In genomic region chr17:76452646-76453430, GRCh38 we compare ENCODE assay signal across 8 cellular contexts. TPM values are rescaled to one million over a fixed set of nuclear protein-coding genes. Genes with fewer than 3 reads are reported as not detected.
DNase-seq lines count a peak whose midpoint lies in the region; ATAC-seq, FAIRE-seq and TF ChIP-seq lines count a peak whose summit lies in the region.

UBE2O (minus strand) TSS chr17:76453152; CDS start chr17:76453141, 11 bp downstream.

- H3K36me3 ChIP-seq in WERI-Rb-1 (peaks cover 9% of the 10 kb centered on the region), mammary epithelial cell (ENCODE audit: insufficient read depth, low read length) (no peaks in the 10 kb centered on the region)

- peak within 1 kb of the TSS; percentile 74 for H3K9ac ChIP-seq in mammary epithelial cell (ENCODE audit: insufficient read depth, low read length)

- DNase-seq in A549 (ENCODE audit: low read depth in 1 of 2, low spot score in 1 of 2) (peak; percentile 94 to 96), NCI-H2171 (lab: John Stamatoyannopoulos, UW) (peak; percentile 87), WERI-Rb-1 (peak; percentile 97), mammary epithelial cell (peak; percentile 76), iris pigment epithelial cell (ENCODE audit: low read depth) (peak; percentile 86)
- DNase-seq in stimulated activated CD4-positive, alpha-beta T cell treated with anti-CD3 and anti-CD28 coated beads, Interleukin-12 subunit alpha, Interleukin-12 subunit beta, amount 100 ng/mL, for 24 hours (ENCODE audit: low read depth in 2 of 2), result peak; percentile 80 to 88

- intact Hi-C loops in mammary epithelial cell (cut with micrococcal nuclease), result no loop called here

- peaks cover 51% of the 10 kb centered on the region for H3K79me2 ChIP-seq in mammary epithelial cell (ENCODE audit: insufficient read depth, low read length)

- no peak for TF ChIP-seq EP300 in A549 (IDR thresholded peaks at IDR 0.05)

- CTCF ChIA-PET in A549 (lab: Yijun Ruan, JAX) (interaction anchor here (0.8 to 41.7 kb wide), 15 partner anchors 8 to 135 kb away, joined by 3 to 1994 read pairs (median 4); partner anchors contain the start of genes AANAT, PRPSAP1, RHBDF2 and SPHK1), mammary epithelial cell (lab: Charles Lee; ENCODE audit: low non-redundant PET) (no interaction called here)

- H3K4me2 ChIP-seq in A549 (peak within 1 kb of the TSS; percentile 88), mammary epithelial cell (ENCODE audit: insufficient read depth, low read depth, low read length) (peak within 1 kb of the TSS; percentile 89)

- H2AFZ ChIP-seq in mammary epithelial cell (ENCODE audit: low read depth, low read length), result peak within 1 kb of the TSS; percentile 91

- H3K4me3 ChIP-seq in A549 (peak within 1 kb of the TSS; percentile 84), WERI-Rb-1 (ENCODE audit: low read depth, low read length) (peak within 1 kb of the TSS; percentile 81), mammary epithelial cell (replicated peaks in 1 of 3; ENCODE audit: insufficient read depth in 1 of 3, low read depth in 2 of 3, low read length in 3 of 3) (peak within 1 kb of the TSS; percentile 74 to 97 (median 91))

- peak; percentile 44; the same call in 2 of the 3 replicates for TF ChIP-seq CTCF in A549 (IDR thresholded peaks at IDR 0.05)
- TF ChIP-seq CTCF in WERI-Rb-1 (IDR thresholded peaks at IDR 0.05; ENCODE audit: low read depth, low read length), result peak; percentile 74
- peak; percentile 16 to 36 for TF ChIP-seq CTCF in mammary epithelial cell (conservative IDR thresholded peaks at IDR 0.05 in 1 of 2, IDR thresholded peaks at IDR 0.05 in 1 of 2; ENCODE audit: extremely low read depth in 1 of 2, insufficient read depth in 1 of 2, low read depth in 1 of 2, low read length in 2 of 2)

- TF ChIP-seq RAD21 in A549 (conservative IDR thresholded peaks at IDR 0.05 in 1 of 2, IDR thresholded peaks at IDR 0.05 in 1 of 2), result no peak

- POLR2A ChIA-PET in A549 (lab: Yijun Ruan, JAX), result interaction anchor here (1.2 kb wide), 1 partner anchor 36 kb away, joined by 3 read pairs; no protein-coding TSS in a partner anchor

- H3K9me3 ChIP-seq in A549, result no peaks in the 10 kb centered on the region
- no peaks in the 10 kb centered on the region for H3K9me3 ChIP-seq in WERI-Rb-1 (ENCODE audit: severe bottlenecking)
- no peaks in the 10 kb centered on the region for H3K9me3 ChIP-seq in mammary epithelial cell (replicated peaks; ENCODE audit: insufficient read depth, low read length)

- H3K27me3 ChIP-seq in WERI-Rb-1 (ENCODE audit: insufficient read depth, low read depth, severe bottlenecking) (no peaks in the 10 kb centered on the region), mammary epithelial cell (ENCODE audit: insufficient read depth, low read length) (no peaks in the 10 kb centered on the region)

- FAIRE-seq in A549 (lab: Jason Lieb, UNC), result no peak

- H4K20me1 ChIP-seq in mammary epithelial cell (ENCODE audit: insufficient read depth, low read length), result peaks cover 5% of the 10 kb centered on the region

- H3K4me1 ChIP-seq in A549 (peaks cover 28% of the 10 kb centered on the region), mammary epithelial cell (ENCODE audit: insufficient read depth, low read length) (peaks cover 18% of the 10 kb centered on the region)

- 2% methylated on average over 24 of the region's 103 CpGs for WGBS in A549 (ENCODE audit: missing lambda C conversion rate)
- 4% methylated on average over 23 of the region's 103 CpGs for WGBS in mammary epithelial cell (ENCODE audit: low coverage, missing lambda C conversion rate)

- TF ChIP-seq POLR2A in A549 (IDR thresholded peaks at IDR 0.05; ENCODE audit: low read length) (peak; percentile 56), GM18526 (IDR thresholded peaks at IDR 0.05; ENCODE audit: extremely low read depth, insufficient read length) (peak; percentile 68)

- H3K27ac ChIP-seq in A549 (peak within 1 kb of the TSS; percentile 85 to 94), WERI-Rb-1 (peak within 1 kb of the TSS; percentile 73), mammary epithelial cell (ENCODE audit: insufficient read depth, low read depth, low read length) (peak within 1 kb of the TSS; percentile 58)

- no TSS peak for BruUV-seq in mammary epithelial cell (replicated peaks; lab: Mats Ljungman, UMichigan)

- dilution Hi-C loops in mammary epithelial cell (cut with HindIII; ENCODE audit: low sequenced_read_pairs), result no loop called here

- in situ Hi-C loops in mammary epithelial cell (cut with MboI; ENCODE audit: low sequenced_read_pairs in 2 of 2), result no loop called here

- peak; percentile 91 to 93 for ATAC-seq in A549
- peak; percentile 83 for ATAC-seq in HG03095 (IDR thresholded peaks at IDR 0.05; ENCODE audit: unreplicated experiment)

TF ChIP-seq in A549, 52 proteins besides CTCF, POLR2A, EP300 and RAD21:
- TF ChIP-seq BHLHE40 (IDR thresholded peaks at IDR 0.05; ENCODE audit: low read depth, low read length) (no peak), JUN (IDR thresholded peaks at IDR 0.05) (peak in 1 of 2 experiments; percentile 89; a peak in 2 of 5 replicates), RCOR1 (IDR thresholded peaks at IDR 0.05; ENCODE audit: low read depth, low read length) (peak; percentile 99), TP53 (CRISPR knock-in tag; IDR thresholded peaks at IDR 0.05) (0 out of 2 replicates have a peak, but pooled peaks have one; percentile 21), FOXS1 (CRISPR knock-in tag; IDR thresholded peaks at IDR 0.05) (no peak), RFX5 (IDR thresholded peaks at IDR 0.05) (peak; percentile 29; the same call in 1 of the 2 replicates), MAZ (IDR thresholded peaks at IDR 0.05; ENCODE audit: borderline replicate concordance, low read depth, low read length) (0 out of 2 replicates have a peak, but pooled peaks have one; percentile 70), JUNB (IDR thresholded peaks at IDR 0.05) (no peak), BCL3 (IDR thresholded peaks at IDR 0.05) (peak; percentile 74; the same call in 1 of the 3 replicates), SMC3 (IDR thresholded peaks at IDR 0.05) (no peak), FOSB (CRISPR knock-in tag; IDR thresholded peaks at IDR 0.05) (no peak), PHF8 (IDR thresholded peaks at IDR 0.05; ENCODE audit: borderline replicate concordance, low read depth) (peak; percentile 87; the same call in 1 of the 2 replicates), E2F6 (IDR thresholded peaks at IDR 0.05; ENCODE audit: borderline replicate concordance, low read depth) (peak; percentile 39; the same call in 1 of the 2 replicates), ELK1 (IDR thresholded peaks at IDR 0.05; ENCODE audit: low read depth, low read length) (no peak), KDM5A (IDR thresholded peaks at IDR 0.05) (peak; percentile 34; the same call in 1 of the 2 replicates), RNF2 (IDR thresholded peaks at IDR 0.05; ENCODE audit: borderline replicate concordance, low read depth) (no peak)
- TF ChIP-seq, protein P1, sequence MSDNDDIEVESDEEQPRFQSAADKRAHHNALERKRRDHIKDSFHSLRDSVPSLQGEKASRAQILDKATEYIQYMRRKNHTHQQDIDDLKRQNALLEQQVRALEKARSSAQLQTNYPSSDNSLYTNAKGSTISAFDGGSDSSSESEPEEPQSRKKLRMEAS (IDR thresholded peaks at IDR 0.05), result peak; percentile 6; the same call in 1 of the 2 replicates
- TF ChIP-seq, protein P2, sequence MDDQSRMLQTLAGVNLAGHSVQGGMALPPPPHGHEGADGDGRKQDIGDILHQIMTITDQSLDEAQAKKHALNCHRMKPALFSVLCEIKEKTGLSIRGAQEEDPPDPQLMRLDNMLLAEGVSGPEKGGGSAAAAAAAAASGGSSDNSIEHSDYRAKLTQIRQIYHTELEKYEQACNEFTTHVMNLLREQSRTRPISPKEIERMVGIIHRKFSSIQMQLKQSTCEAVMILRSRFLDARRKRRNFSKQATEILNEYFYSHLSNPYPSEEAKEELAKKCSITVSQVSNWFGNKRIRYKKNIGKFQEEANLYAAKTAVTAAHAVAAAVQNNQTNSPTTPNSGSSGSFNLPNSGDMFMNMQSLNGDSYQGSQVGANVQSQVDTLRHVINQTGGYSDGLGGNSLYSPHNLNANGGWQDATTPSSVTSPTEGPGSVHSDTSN (IDR thresholded peaks at IDR 0.05), result 0 out of 2 replicates have a peak, but pooled peaks have one; percentile 9

RNA-seq across cellular contexts. Expression of gene UBE2O, which starts in this region (rescaled TPM):
- 22.0 and 28.8 TPM in 2 replicates for polyA plus RNA-seq in A549 (2011; rRNA removed)
- 21.4 and 22.1 TPM in 2 replicates for polyA plus RNA-seq in A549 (2012; cell fraction: cytosol; rRNA removed)
- 69.1 and 79.4 TPM in 2 replicates for polyA plus RNA-seq in A549 (2012; cell fraction: nucleus; rRNA removed)
- polyA plus RNA-seq in A549 (2017; fragmentation: RNase III; extraction: RNeasy Plus Mini Kit Qiagen cat#74134 plus additional on column Dnase treatment), result 24.5 to 25.9 TPM (median 25.7 TPM) in 3 replicates
- 68.8 and 81.3 TPM in 2 replicates for polyA minus RNA-seq in A549 (2011; rRNA and poly(A)+ RNA removed)
- total RNA-seq in mammary epithelial cell, result 10 to 100 TPM; 20.8 to 21.3 TPM
- 14.9 TPM for polyA plus RNA-seq in mammary epithelial cell
- 102 TPM for polyA minus RNA-seq in mammary epithelial cell

Comparison
In these comparisons a context has a peak if more than half of its experiments do, and no peak if none do; other contexts are left out.
1. Peak in every context shown above with its lines: DNase-seq, ATAC-seq, H3K4me3 ChIP-seq and H3K27ac ChIP-seq.